2 cellular contexts compared by ENCODE assay signal in genomic region chr12:116297224-116297834, GRCh38.
A peak's percentile ranks its signal among the peaks of the same experiment; 100 is the strongest.
TF ChIP-seq lines count a peak whose summit lies in the region.

No MANE protein-coding gene starts in this region.

TF ChIP-seq in H1, 55 proteins besides CTCF, POLR2A, EP300 and RAD21:
- TF ChIP-seq EZH2 (IDR thresholded peaks at IDR 0.05; ENCODE audit: low read depth, low read length, severe bottlenecking) (no peak), KDM1A (IDR thresholded peaks at IDR 0.05; ENCODE audit: borderline replicate concordance, low read length) (0 out of 2 replicates have a peak, but pooled peaks have one; percentile 36)

TF ChIP-seq in GM23338, 12 proteins besides CTCF, POLR2A, EP300 and RAD21:
- TF ChIP-seq ETS1 (IDR thresholded peaks at IDR 0.05) (no peak), NANOG (IDR thresholded peaks at IDR 0.05; ENCODE audit: borderline replicate concordance) (no peak), REST (IDR thresholded peaks at IDR 0.05; ENCODE audit: unreplicated experiment) (no peak)
